Comparison of ENCODE assay signal across 37 cellular contexts in genomic region chr19:28331596-28331995, GRCh38.
DNase-seq lines count a peak whose midpoint lies in the region; ATAC-seq, FAIRE-seq and TF ChIP-seq lines count a peak whose summit lies in the region.
"Had no signal": no experiment of that assay in that cellular context is flagged by ENCODE, and none has a peak within 500 bp of the region (broad histone marks: within the 10 kb centered on the region; RNA-seq: fewer than 3 reads in every experiment).

No MANE protein-coding gene starts in this region.

- no peaks in the 10 kb centered on the region for H4K20me1 ChIP-seq in endothelial cell of umbilical vein (replicated peaks; ENCODE audit: control insufficient read depth, extremely low read depth, insufficient read depth, low read length)
- H4K20me1 ChIP-seq: BLaER1; BLaER1 treated with 17β-estradiol and CSF1 and Interleukin-3, amounts not matched to agents 10 nM and 100 nM had no signal

- no peaks in the 10 kb centered on the region for H3K27me3 Mint-ChIP-seq in natural killer cell treated with Interleukin-12 subunit alpha and Interleukin-12 subunit beta and Interleukin-15 and Interleukin-18, amount 100 ng/mL, for 72 hours
- H3K27me3 Mint-ChIP-seq: B cell; CD4-positive, alpha-beta memory T cell; CD4-positive, alpha-beta T cell; CD4-positive, CD25-positive, alpha-beta regulatory T cell; CD8-positive, alpha-beta memory T cell had no signal

- peak overlapping the region; percentile 36 for H3K4me2 ChIP-seq in endothelial cell of umbilical vein (ENCODE audit: insufficient read depth, low read length)
- H3K4me2 ChIP-seq: A549, BLaER1 had no signal

- H3K4me1 ChIP-seq in RWPE2 (ENCODE audit: insufficient read depth, poor library complexity, severe bottlenecking) (no peaks in the 10 kb centered on the region), endothelial cell of umbilical vein (ENCODE audit: control insufficient read depth, extremely low read depth, insufficient read depth, low read length) (peaks cover 13% of the 10 kb centered on the region), esophagus muscularis mucosa (no peaks in the 10 kb centered on the region)
- H3K4me1 ChIP-seq: A549, BE2C, Caco-2 had no signal

- no peaks in the 10 kb centered on the region for H3K79me2 ChIP-seq in endothelial cell of umbilical vein (ENCODE audit: control insufficient read depth, insufficient read depth, low read length)

- H2AFZ ChIP-seq in endothelial cell of umbilical vein (ENCODE audit: low read depth, low read length) = no peak overlapping the region

- no peak for TF ChIP-seq EP300 in esophagus muscularis mucosa (IDR thresholded peaks at IDR 0.05)

- H3K27me3 ChIP-seq in RWPE2 (ENCODE audit: insufficient read depth, poor library complexity, severe bottlenecking) = no peaks in the 10 kb centered on the region
- no peaks in the 10 kb centered on the region for H3K27me3 ChIP-seq in endothelial cell of umbilical vein (ENCODE audit: control insufficient read depth in 2 of 2, insufficient read depth in 2 of 2, low read length in 2 of 2)
- H3K27me3 ChIP-seq in esophagus muscularis mucosa = peaks cover 0 to 11% (median 0%) of the 10 kb centered on the region in 4 donors
- H3K27me3 ChIP-seq: BE2C; BLaER1; BLaER1 treated with 17β-estradiol and CSF1 and Interleukin-3, amounts not matched to agents 10 nM and 100 nM had no signal

- 41% methylated on average over 7 of the region's 7 CpGs for WGBS in esophagus muscularis mucosa

- DNase-seq in RWPE2 (ENCODE audit: low spot score) (no peak), endothelial cell of umbilical vein (ENCODE audit: low read depth, low spot score) (no peak), esophagus muscularis mucosa (ENCODE audit: extremely low spot score) (peak; percentile 79), urothelium cell line (ENCODE audit: low spot score) (no peak), GM10266 (ENCODE audit: extremely low spot score) (no peak), Right ventricle myocardium superior (no peak), NCI-H446 (lab: John Stamatoyannopoulos, UW) (no peak)
- DNase-seq in natural killer cell treated with Interleukin-12 subunit alpha and Interleukin-12 subunit beta and Interleukin-15 and Interleukin-18, amount 100 ng/mL, for 72 hours (ENCODE audit: low spot score) = no peak
- DNase-seq: 8988T; ACHN; AML-193; BE2C; C1 segment of cervical spinal cord; Caco-2; Calu3; CD4-positive, alpha-beta memory T cell; CD4-positive, alpha-beta T cell; CD4-positive, CD25-positive, alpha-beta regulatory T cell; CD8-positive, alpha-beta memory T cell; CD8-positive, alpha-beta T cell; COR-L47; DMS 273 treated with DMSO at 0.1 percent for 48 hours; DMS153; DMS53; DMS79; DMS79 treated with DMSO at 0.1 percent for 48 hours; DND-41; EL had no signal

- H3K9me3 Mint-ChIP-seq in natural killer cell treated with Interleukin-12 subunit alpha and Interleukin-12 subunit beta and Interleukin-15 and Interleukin-18, amount 100 ng/mL, for 72 hours = no peaks in the 10 kb centered on the region

- H3K4me3 ChIP-seq in RWPE2 (ENCODE audit: severe bottlenecking) (no peak overlapping the region), endothelial cell of umbilical vein (replicated peaks in 1 of 3; ENCODE audit: insufficient read depth in 1 of 3, low read depth in 1 of 3, low read length in 3 of 3) (no peak overlapping the region), esophagus muscularis mucosa (no peak overlapping the region)
- H3K4me3 ChIP-seq: A549; BLaER1; BLaER1 treated with 17β-estradiol and CSF1 and Interleukin-3, amounts not matched to agents 10 nM and 100 nM had no signal

- no peaks in the 10 kb centered on the region for H3K36me3 ChIP-seq in RWPE2 (ENCODE audit: low read depth)
- no peaks in the 10 kb centered on the region for H3K36me3 ChIP-seq in endothelial cell of umbilical vein (ENCODE audit: control insufficient read depth in 2 of 2, extremely low read depth in 1 of 2, insufficient read depth in 2 of 2, low read length in 2 of 2)
- no peaks in the 10 kb centered on the region for H3K36me3 ChIP-seq in esophagus muscularis mucosa
- H3K36me3 ChIP-seq: BE2C; BLaER1; BLaER1 treated with 17β-estradiol and CSF1 and Interleukin-3, amounts not matched to agents 10 nM and 100 nM had no signal

- TF ChIP-seq CTCF in RWPE2 (IDR thresholded peaks at IDR 0.05; ENCODE audit: poor library complexity, severe bottlenecking) (no peak), endothelial cell of umbilical vein (IDR thresholded peaks at IDR 0.05; ENCODE audit: extremely low read depth in 1 of 2, insufficient read depth in 1 of 2, low read depth in 1 of 2, low read length in 2 of 2) (no peak), esophagus muscularis mucosa (IDR thresholded peaks at IDR 0.05) (no peak), GM10266 (IDR thresholded peaks at IDR 0.05; ENCODE audit: control insufficient read depth, insufficient read depth, low read depth, missing control alignments) (no peak)

- H3K9me3 ChIP-seq in RWPE2 (ENCODE audit: severe bottlenecking) (no peaks in the 10 kb centered on the region), endothelial cell of umbilical vein (replicated peaks; ENCODE audit: control insufficient read depth, insufficient read depth, low read length) (no peaks in the 10 kb centered on the region), esophagus muscularis mucosa (no peaks in the 10 kb centered on the region)
- H3K9me3 ChIP-seq: BE2C had no signal

- TF ChIP-seq POLR2A in endothelial cell of umbilical vein (IDR thresholded peaks at IDR 0.05; ENCODE audit: low read depth, low read length) (no peak), esophagus muscularis mucosa (IDR thresholded peaks at IDR 0.05; ENCODE audit: low read depth) (no peak)

- POLR2A ChIA-PET in endothelial cell of umbilical vein (lab: Charles Lee) = no interaction called here

- H3K4me3 Mint-ChIP-seq in natural killer cell treated with Interleukin-12 subunit alpha and Interleukin-12 subunit beta and Interleukin-15 and Interleukin-18, amount 100 ng/mL, for 72 hours = no peak overlapping the region
- H3K4me3 Mint-ChIP-seq: B cell; CD14-positive monocyte; CD4-positive, alpha-beta memory T cell; CD4-positive, alpha-beta T cell; CD4-positive, CD25-positive, alpha-beta regulatory T cell; CD8-positive, alpha-beta memory T cell; CD8-positive, alpha-beta T cell had no signal

- FAIRE-seq in endothelial cell of umbilical vein (lab: Jason Lieb, UNC) (no peak), urothelium cell line (lab: Jason Lieb, UNC) (peak; percentile 92)
- FAIRE-seq: A204.1, A549, D721Med had no signal

- H3K27ac ChIP-seq in RWPE2 (ENCODE audit: poor library complexity, severe bottlenecking) (peak overlapping the region; percentile 44), endothelial cell of umbilical vein (ENCODE audit: insufficient read depth, low read depth, low read length) (peak overlapping the region; percentile 73), esophagus muscularis mucosa (replicated peaks in 1 of 4) (no peak overlapping the region)
- H3K27ac ChIP-seq: 22Rv1; A549; BLaER1; BLaER1 treated with 17β-estradiol and CSF1 and Interleukin-3, amounts not matched to agents 10 nM and 100 nM; C4-2B had no signal

- CTCF ChIA-PET in endothelial cell of umbilical vein (lab: Charles Lee) = no interaction called here

- no peak overlapping the region for H3K9ac ChIP-seq in endothelial cell of umbilical vein (replicated peaks; ENCODE audit: extremely low read depth, insufficient read depth, low read length)
- H3K9ac ChIP-seq: BLaER1; BLaER1 treated with 17β-estradiol and CSF1 and Interleukin-3, amounts not matched to agents 10 nM and 100 nM had no signal

- ATAC-seq in RWPE2 (ENCODE audit: low read depth) = no peak
- no peak for ATAC-seq in Right ventricle myocardium superior (ENCODE audit: poor library complexity)
- ATAC-seq in natural killer cell treated with Interleukin-12 subunit alpha and Interleukin-12 subunit beta and Interleukin-15 and Interleukin-18, amount 100 ng/mL, for 72 hours = no peak
- ATAC-seq: A549; CD8-positive, alpha-beta T cell had no signal

- no peaks in the 10 kb centered on the region for H3K36me3 Mint-ChIP-seq in natural killer cell treated with Interleukin-12 subunit alpha and Interleukin-12 subunit beta and Interleukin-15 and Interleukin-18, amount 100 ng/mL, for 72 hours
- H3K36me3 Mint-ChIP-seq: CD14-positive monocyte; CD4-positive, alpha-beta memory T cell; CD4-positive, CD25-positive, alpha-beta regulatory T cell; CD8-positive, alpha-beta T cell had no signal

- intact Hi-C loops in endothelial cell of umbilical vein (cut with micrococcal nuclease) = loop anchor here (1.0 to 5.0 kb wide), 4 partner anchors 18 to 539 kb away; no protein-coding TSS in a partner anchor
- intact Hi-C loops in esophagus muscularis mucosa (cut with DNase I) = no loop called here
- intact Hi-C loops in Right ventricle myocardium superior (cut with DNase I) = no loop called here

- H3K27ac Mint-ChIP-seq in natural killer cell treated with Interleukin-12 subunit alpha and Interleukin-12 subunit beta and Interleukin-15 and Interleukin-18, amount 100 ng/mL, for 72 hours = no peak overlapping the region
- H3K27ac Mint-ChIP-seq: B cell; CD14-positive monocyte; CD4-positive, alpha-beta memory T cell; CD4-positive, alpha-beta T cell; CD4-positive, CD25-positive, alpha-beta regulatory T cell; CD8-positive, alpha-beta T cell had no signal

- no peaks in the 10 kb centered on the region for H3K9me1 ChIP-seq in endothelial cell of umbilical vein (replicated peaks; ENCODE audit: control insufficient read depth, extremely low read depth, insufficient read depth, low read length)

- dilution Hi-C loops in endothelial cell of umbilical vein (cut with MboI; ENCODE audit: extremely low pct_ligation_motif_present, low sequenced_read_pairs) = no loop called here

- no peaks in the 10 kb centered on the region for H3K4me1 Mint-ChIP-seq in natural killer cell treated with Interleukin-12 subunit alpha and Interleukin-12 subunit beta and Interleukin-15 and Interleukin-18, amount 100 ng/mL, for 72 hours (ENCODE audit: low read depth in 2 of 2)
- H3K4me1 Mint-ChIP-seq: B cell; CD14-positive monocyte; CD4-positive, alpha-beta memory T cell; CD4-positive, CD25-positive, alpha-beta regulatory T cell; CD8-positive, alpha-beta memory T cell had no signal

- no TSS peak for BruUV-seq in endothelial cell of umbilical vein (replicated peaks; lab: Mats Ljungman, UMichigan)

TF ChIP-seq in endothelial cell of umbilical vein, 7 proteins besides CTCF, POLR2A, EP300 and RAD21:
- no peak for TF ChIP-seq EZH2 (IDR thresholded peaks at IDR 0.05; ENCODE audit: borderline replicate concordance, low read depth, low read length, severe bottlenecking)

Comparison
In these comparisons a context has a peak if more than half of its experiments do, and no peak if none do; other contexts are left out.
1. H3K27ac ChIP-seq: peak in RWPE2 (single experiment) and endothelial cell of umbilical vein (single experiment); none in esophagus muscularis mucosa (0 of 4).